ENCODE assay signal across 7 cellular contexts in the genomic region with DNA sequence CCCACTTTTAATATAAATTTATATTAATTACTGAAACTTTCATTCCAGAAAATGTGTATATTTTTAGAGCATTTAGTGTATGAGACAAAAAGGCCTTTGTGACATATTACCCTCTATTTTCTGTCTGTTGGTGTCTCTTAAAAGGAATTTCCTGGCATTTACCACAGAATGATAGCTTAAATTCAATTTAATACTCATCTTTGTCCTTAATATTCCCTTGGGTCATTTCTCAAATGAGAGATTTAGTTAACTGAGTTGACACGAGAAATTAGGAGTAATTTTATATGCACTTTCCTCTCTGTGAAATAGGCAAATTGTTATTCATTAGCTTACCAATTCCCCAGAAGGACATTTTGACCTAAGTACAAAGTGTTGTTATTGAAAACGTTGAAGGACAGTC.
"Had no signal": no experiment of that assay in that cellular context is flagged by ENCODE, and none has a peak within 500 bp of the region (broad histone marks: within the 10 kb centered on the region; RNA-seq: fewer than 3 reads in every experiment).

No MANE protein-coding gene starts in this region.

- ATAC-seq: HepG2 had no signal

- H3K4me3 ChIP-seq: GM23248 had no signal

- DNase-seq: GM23248, GOT3, H7, HCEC 1CT, KBM-7 had no signal

- H3K27ac ChIP-seq: GM23248, HL-60 had no signal

- H3K9ac ChIP-seq: GM23248 had no signal
